30 cellular contexts compared by ENCODE assay signal in the genomic region with DNA sequence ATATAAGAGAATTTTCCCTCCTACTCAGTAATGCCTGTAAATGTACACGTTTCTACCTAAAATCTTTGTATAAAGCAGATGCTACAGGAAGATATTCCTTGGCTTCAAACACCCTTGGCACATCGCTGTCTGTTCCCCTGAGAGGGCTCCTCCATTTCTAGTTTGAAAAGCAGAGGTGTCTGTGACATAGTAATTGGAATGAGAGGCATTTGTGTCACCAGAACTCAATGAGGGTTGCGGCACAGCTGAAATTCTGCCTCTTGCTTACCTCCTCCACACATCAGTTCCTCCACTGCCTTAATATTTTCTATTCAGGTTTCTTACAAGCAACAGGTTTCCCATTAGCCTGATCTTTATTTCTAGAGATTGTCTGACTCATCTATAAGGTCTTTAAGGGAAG.
"Had no signal": no experiment of that assay in that cellular context is flagged by ENCODE, and none has a peak within 500 bp of the region (broad histone marks: within the 10 kb centered on the region; RNA-seq: fewer than 3 reads in every experiment).

No MANE protein-coding gene starts in this region.

- H3K36me3 ChIP-seq: ovary, right lobe of liver, sigmoid colon, stomach, thoracic aorta, thyroid gland, tibial nerve, upper lobe of left lung, vagina had no signal

- H3K27me3 ChIP-seq: ovary, right lobe of liver, sigmoid colon, stomach, thyroid gland, tibial nerve, upper lobe of left lung, vagina had no signal

- H3K79me2 ChIP-seq: parathyroid adenoma had no signal

- H3K9ac ChIP-seq: parathyroid adenoma had no signal

- H3K36me3 Mint-ChIP-seq: naive thymus-derived CD4-positive, alpha-beta T cell; natural killer cell; stimulated activated effector memory CD8-positive, alpha-beta T cell treated with anti-CD3 and anti-CD28 coated beads, Interleukin-12 subunit alpha, Interleukin-12 subunit beta, amount 100 ng/mL, for 72 hours; stimulated activated naive B cell treated with anti-CD40 and anti-IgM and Interleukin-4, amounts not matched to agents 10 μg/mL and 1 μg/mL and 100 μg/mL, for 72 hours had no signal

- H3K27ac Mint-ChIP-seq: naive thymus-derived CD4-positive, alpha-beta T cell; natural killer cell; nephron; progenitor cell of endocrine pancreas; stimulated activated effector memory CD8-positive, alpha-beta T cell treated with anti-CD3 and anti-CD28 coated beads, Interleukin-12 subunit alpha, Interleukin-12 subunit beta, amount 100 ng/mL, for 72 hours; stimulated activated naive B cell treated with anti-CD40 and anti-IgM and Interleukin-4, amounts not matched to agents 10 μg/mL and 1 μg/mL and 100 μg/mL, for 72 hours; stimulated activated naive CD8-positive, alpha-beta T cell treated with anti-CD3 and anti-CD28 coated beads, Interleukin-15, Interleukin-2, amounts not matched to agents 100 ng/mL and 50 ng/mL, for 24 hours had no signal

- H3K9me3 ChIP-seq: ovary, psoas muscle, right lobe of liver, sigmoid colon, stomach, thoracic aorta, thyroid gland, tibial nerve, upper lobe of left lung, vagina had no signal

- ATAC-seq: naive thymus-derived CD4-positive, alpha-beta T cell; natural killer cell; psoas muscle; right cardiac atrium; right lobe of liver; stimulated activated effector memory CD8-positive, alpha-beta T cell treated with anti-CD3 and anti-CD28 coated beads, Interleukin-12 subunit alpha, Interleukin-12 subunit beta, amount 100 ng/mL, for 72 hours; stimulated activated naive B cell treated with anti-CD40 and anti-IgM and Interleukin-4, amounts not matched to agents 10 μg/mL and 1 μg/mL and 100 μg/mL, for 72 hours had no signal

- H3K4me1 Mint-ChIP-seq: naive thymus-derived CD4-positive, alpha-beta T cell; natural killer cell; nephron; neural crest cell; stimulated activated effector memory CD8-positive, alpha-beta T cell treated with anti-CD3 and anti-CD28 coated beads, Interleukin-12 subunit alpha, Interleukin-12 subunit beta, amount 100 ng/mL, for 72 hours; stimulated activated naive B cell treated with anti-CD40 and anti-IgM and Interleukin-4, amounts not matched to agents 10 μg/mL and 1 μg/mL and 100 μg/mL, for 72 hours had no signal

- DNase-seq: naive thymus-derived CD4-positive, alpha-beta T cell; natural killer cell; occipital lobe; ovary; posterior cingulate gyrus; psoas muscle; retina; right cardiac atrium; right lobe of liver; sigmoid colon; small intestine; stimulated activated CD4-positive, alpha-beta T cell treated with anti-CD3 and anti-CD28 coated beads, Interleukin-15, amount 100 ng/mL, for 24 hours; stimulated activated CD4-positive, alpha-beta T cell treated with anti-CD3 and anti-CD28 coated beads, Interleukin-2, amount 100 ng/mL, for 24 hours; stimulated activated CD4-positive, alpha-beta T cell treated with anti-CD3 and anti-CD28 coated beads, Interleukin-2, amount 100 ng/mL, for 48 hours; stimulated activated CD4-positive, alpha-beta T cell treated with anti-CD3 and anti-CD28 coated beads, Interleukin-4, amount 100 ng/mL, for 24 hours; stimulated activated naive B cell treated with anti-CD40 and anti-IgM and Interleukin-4, amounts not matched to agents 10 μg/mL and 1 μg/mL and 100 μg/mL, for 72 hours; stimulated activated naive CD4-positive, alpha-beta T cell treated with Interleukin-2 at 50 U/mL for 16 hours; stomach; thyroid gland; trophoblast cell; upper lobe of left lung had no signal

- H2AFZ ChIP-seq: parathyroid adenoma had no signal

- H3K27me3 Mint-ChIP-seq: naive thymus-derived CD4-positive, alpha-beta T cell; stimulated activated naive B cell treated with anti-CD40 and anti-IgM and Interleukin-4, amounts not matched to agents 10 μg/mL and 1 μg/mL and 100 μg/mL, for 72 hours; stimulated activated naive CD8-positive, alpha-beta T cell treated with anti-CD3 and anti-CD28 coated beads, Interleukin-15, Interleukin-2, amounts not matched to agents 100 ng/mL and 50 ng/mL, for 24 hours had no signal

- H3K27ac ChIP-seq: ovary, parathyroid adenoma, psoas muscle, right lobe of liver, sigmoid colon, stomach, thoracic aorta, thyroid gland, tibial nerve, upper lobe of left lung, vagina had no signal

- H3K9me3 Mint-ChIP-seq: nephron; stimulated activated naive B cell treated with anti-CD40 and anti-IgM and Interleukin-4, amounts not matched to agents 10 μg/mL and 1 μg/mL and 100 μg/mL, for 72 hours; stimulated activated naive CD8-positive, alpha-beta T cell treated with anti-CD3 and anti-CD28 coated beads, Interleukin-15, Interleukin-2, amounts not matched to agents 100 ng/mL and 50 ng/mL, for 24 hours had no signal

- H3K4me3 Mint-ChIP-seq: naive thymus-derived CD4-positive, alpha-beta T cell; natural killer cell; nephron; neural crest cell; stimulated activated effector memory CD8-positive, alpha-beta T cell treated with anti-CD3 and anti-CD28 coated beads, Interleukin-12 subunit alpha, Interleukin-12 subunit beta, amount 100 ng/mL, for 72 hours; stimulated activated naive B cell treated with anti-CD40 and anti-IgM and Interleukin-4, amounts not matched to agents 10 μg/mL and 1 μg/mL and 100 μg/mL, for 72 hours; stimulated activated naive CD8-positive, alpha-beta T cell treated with anti-CD3 and anti-CD28 coated beads, Interleukin-15, Interleukin-2, amounts not matched to agents 100 ng/mL and 50 ng/mL, for 24 hours had no signal

- H3K4me1 ChIP-seq: parathyroid adenoma, psoas muscle, right lobe of liver, sigmoid colon, stomach, thyroid gland, tibial nerve, upper lobe of left lung, vagina had no signal

- H3K4me3 ChIP-seq: ovary, psoas muscle, right lobe of liver, sigmoid colon, stomach, thoracic aorta, thyroid gland, tibial nerve, upper lobe of left lung, vagina had no signal
